In the genomic region with DNA sequence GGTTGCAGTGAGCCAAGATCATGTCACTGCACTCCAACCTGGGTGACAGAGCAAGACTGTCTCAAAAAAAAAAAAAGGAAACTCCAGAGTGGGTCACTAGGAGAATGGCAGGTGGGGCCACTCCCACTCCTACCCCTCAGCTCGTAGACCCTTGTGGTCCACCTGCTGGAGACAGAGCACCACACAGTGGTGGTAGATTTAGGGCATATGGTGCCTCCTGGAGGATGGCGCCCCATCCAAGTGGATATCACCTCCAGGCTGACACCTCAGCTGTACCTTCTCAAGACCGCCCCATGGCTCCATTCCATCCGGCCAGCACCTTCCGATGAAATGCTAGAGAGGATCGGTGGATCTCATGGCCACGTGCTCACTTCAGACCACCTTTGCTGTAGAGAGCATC, we compare ENCODE assay signal across 23 cellular contexts. TPM values are rescaled to one million over a fixed set of nuclear protein-coding genes. Genes with fewer than 3 reads are reported as not detected.
DNase-seq lines count a peak whose midpoint lies in the region; ATAC-seq and TF ChIP-seq lines count a peak whose summit lies in the region.
"Had no signal": no experiment of that assay in that cellular context is flagged by ENCODE, and none has a peak within 500 bp of the region (broad histone marks: within the 10 kb centered on the region; RNA-seq: fewer than 3 reads in every experiment).

No MANE protein-coding gene starts in this region.

- POLR2A ChIA-PET in CD4-positive, alpha-beta T cell (lab: Charles Lee) = no interaction called here
- POLR2A ChIA-PET in activated CD8-positive, alpha-beta T cell treated with anti-CD3 and anti-CD28 coated beads for 36 hours (lab: Charles Lee) = interaction anchor here (0.7 to 1.0 kb wide), 2 partner anchors 11 to 133 kb away, joined by 3 read pairs; no protein-coding TSS in a partner anchor

- H3K4me1 Mint-ChIP-seq in CD4-positive, alpha-beta T cell (ENCODE audit: low read depth) = peaks cover 82% of the 10 kb centered on the region
- peaks cover 78% of the 10 kb centered on the region for H3K4me1 Mint-ChIP-seq in activated CD8-positive, alpha-beta T cell treated with anti-CD3 and anti-CD28 coated beads for 36 hours (ENCODE audit: low read depth)
- H3K4me1 Mint-ChIP-seq in natural killer cell = peaks cover 80 to 95% of the 10 kb centered on the region in 2 donors
- no peaks in the 10 kb centered on the region for H3K4me1 Mint-ChIP-seq in mesothelial cell of epicardium

- no peaks in the 10 kb centered on the region for H3K9me2 ChIP-seq in DOHH2 (replicated peaks; ENCODE audit: control insufficient read depth, low read length)

- H3K27me3 ChIP-seq in CD4-positive, alpha-beta T cell (ENCODE audit: control insufficient read depth, insufficient read depth, low read length) = no peaks in the 10 kb centered on the region
- no peaks in the 10 kb centered on the region for H3K27me3 ChIP-seq in DOHH2 (ENCODE audit: control insufficient read depth, low read length)
- H3K27me3 ChIP-seq: upper lobe of left lung had no signal

- H3K4me2 ChIP-seq in DOHH2 (ENCODE audit: low read length) = no peak overlapping the region
- H3K4me2 ChIP-seq: smooth muscle cell had no signal

- H3K27me3 Mint-ChIP-seq in CD4-positive, alpha-beta T cell = no peaks in the 10 kb centered on the region
- no peaks in the 10 kb centered on the region for H3K27me3 Mint-ChIP-seq in activated CD8-positive, alpha-beta T cell treated with anti-CD3 and anti-CD28 coated beads for 36 hours
- no peaks in the 10 kb centered on the region for H3K27me3 Mint-ChIP-seq in natural killer cell (ENCODE audit: low read depth in 2 of 2)
- H3K27me3 Mint-ChIP-seq in mesothelial cell of epicardium (ENCODE audit: low read depth) = peaks cover 45% of the 10 kb centered on the region

- peaks cover 96% of the 10 kb centered on the region for H3K36me3 Mint-ChIP-seq in CD4-positive, alpha-beta T cell (ENCODE audit: low read depth)
- peaks cover 39% of the 10 kb centered on the region for H3K36me3 Mint-ChIP-seq in activated CD8-positive, alpha-beta T cell treated with anti-CD3 and anti-CD28 coated beads for 36 hours (ENCODE audit: low read depth)
- H3K36me3 Mint-ChIP-seq in natural killer cell (peaks cover 12% of the 10 kb centered on the region), mesothelial cell of epicardium (no peaks in the 10 kb centered on the region)

- H3K4me3 Mint-ChIP-seq in CD4-positive, alpha-beta T cell = no peak overlapping the region
- no peak overlapping the region for H3K4me3 Mint-ChIP-seq in activated CD8-positive, alpha-beta T cell treated with anti-CD3 and anti-CD28 coated beads for 36 hours
- H3K4me3 Mint-ChIP-seq in natural killer cell (no peak overlapping the region), mesothelial cell of epicardium (no peak overlapping the region)

- peaks cover 29% of the 10 kb centered on the region for H3F3A ChIP-seq in DOHH2 (ENCODE audit: control insufficient read depth, insufficient read depth)

- H3K27ac ChIP-seq in CD4-positive, alpha-beta T cell (ENCODE audit: low read depth, low read length) = no peak overlapping the region
- H3K27ac ChIP-seq in DOHH2 (ENCODE audit: low read depth, low read length) = no peak overlapping the region
- H3K27ac ChIP-seq: epithelial cell of prostate, SJSA1, stomach, upper lobe of left lung had no signal

- H3K9me3 ChIP-seq in CD4-positive, alpha-beta T cell (ENCODE audit: control insufficient read depth, low read length) = no peaks in the 10 kb centered on the region
- H3K9me3 ChIP-seq in DOHH2 (ENCODE audit: control insufficient read depth, insufficient read depth, low read length) = no peaks in the 10 kb centered on the region
- H3K9me3 ChIP-seq: SJSA1, upper lobe of left lung had no signal

- H3K27ac Mint-ChIP-seq in CD4-positive, alpha-beta T cell = peak overlapping the region; percentile 74
- peak overlapping the region; percentile 43 for H3K27ac Mint-ChIP-seq in activated CD8-positive, alpha-beta T cell treated with anti-CD3 and anti-CD28 coated beads for 36 hours
- H3K27ac Mint-ChIP-seq in natural killer cell (peak overlapping the region; percentile 91 to 95), mesothelial cell of epicardium (no peak overlapping the region)

- no peaks in the 10 kb centered on the region for H4K20me1 ChIP-seq in DOHH2 (ENCODE audit: control insufficient read depth, insufficient read depth, low read depth, low read length)

- CTCF ChIA-PET in CD4-positive, alpha-beta T cell (lab: Charles Lee) = no interaction called here
- CTCF ChIA-PET in activated CD8-positive, alpha-beta T cell treated with anti-CD3 and anti-CD28 coated beads for 36 hours (lab: Charles Lee) = interaction anchor here (0.6 kb wide), 1 partner anchor 330 kb away, joined by 3 read pairs; no protein-coding TSS in a partner anchor

- peaks cover 57% of the 10 kb centered on the region for H3K4me1 ChIP-seq in DOHH2 (ENCODE audit: control insufficient read depth, low read length)
- H3K4me1 ChIP-seq: SJSA1 had no signal

- DNase-seq in CD4-positive, alpha-beta T cell = no peak
- DNase-seq in activated CD8-positive, alpha-beta T cell treated with anti-CD3 and anti-CD28 coated beads for 36 hours = no peak
- DNase-seq in natural killer cell (no peak), mesothelial cell of epicardium (ENCODE audit: low spot score in 2 of 2, unreplicated experiment in 2 of 2) (no peak), iPS-NIHi7 (ENCODE audit: extremely low spot score) (no peak), NCI-H1417 (lab: John Stamatoyannopoulos, UW) (no peak)
- DNase-seq: activated gamma-delta T cell treated with Interleukin-2 at 50 U/mL for 16 hours; aorta; caudate nucleus; left ventricle myocardium superior; NCI-H1436; nucleus accumbens; stimulated activated CD4-positive, alpha-beta T cell treated with anti-CD3 and anti-CD28 coated beads, Interleukin-4, amount 100 ng/mL, for 1 hour; stomach; T-helper 9 cell; upper lobe of left lung had no signal

- H3K36me3 ChIP-seq in DOHH2 (ENCODE audit: control insufficient read depth, low read length) = peaks cover 79% of the 10 kb centered on the region
- H3K36me3 ChIP-seq: SJSA1 had no signal

- no peak for TF ChIP-seq CTCF in CD4-positive, alpha-beta T cell (IDR thresholded peaks at IDR 0.05)
- TF ChIP-seq CTCF in DOHH2 (IDR thresholded peaks at IDR 0.05; ENCODE audit: low read depth, low read length, poor library complexity, severe bottlenecking) (peak; percentile 23), natural killer cell (IDR thresholded peaks at IDR 0.05) (no peak), mesothelial cell of epicardium (IDR thresholded peaks at IDR 0.05; ENCODE audit: unreplicated experiment) (no peak)
- no peak for TF ChIP-seq CTCF in activated CD8-positive, alpha-beta T cell treated with anti-CD3 and anti-CD28 coated beads for 36 hours (IDR thresholded peaks at IDR 0.05)

- H3K9me3 Mint-ChIP-seq in CD4-positive, alpha-beta T cell = no peaks in the 10 kb centered on the region
- peaks cover 2% of the 10 kb centered on the region for H3K9me3 Mint-ChIP-seq in activated CD8-positive, alpha-beta T cell treated with anti-CD3 and anti-CD28 coated beads for 36 hours
- H3K9me3 Mint-ChIP-seq in natural killer cell (no peaks in the 10 kb centered on the region), mesothelial cell of epicardium (no peaks in the 10 kb centered on the region)

- no peak for ATAC-seq in CD4-positive, alpha-beta T cell (ENCODE audit: poor library complexity)
- no peak for ATAC-seq in activated CD8-positive, alpha-beta T cell treated with anti-CD3 and anti-CD28 coated beads for 36 hours
- no peak for ATAC-seq in natural killer cell
- ATAC-seq: activated CD4-positive, CD25-positive, alpha-beta regulatory T cell treated with anti-CD3 and anti-CD28 coated beads, Interleukin-2, amount 50 U/mL, for 24 hours; HCT116; left ventricle myocardium superior had no signal

- peaks cover 71% of the 10 kb centered on the region for H3K79me2 ChIP-seq in DOHH2 (ENCODE audit: control insufficient read depth, low read length)

- H3K4me3 ChIP-seq in DOHH2 (ENCODE audit: low read length) = no peak overlapping the region
- H3K4me3 ChIP-seq: SJSA1, smooth muscle cell, stomach, upper lobe of left lung had no signal

- intact Hi-C loops in CD4-positive, alpha-beta T cell (cut with DNase I, micrococcal nuclease) = no loop called here
- intact Hi-C loops in activated CD8-positive, alpha-beta T cell treated with anti-CD3 and anti-CD28 coated beads for 36 hours (cut with micrococcal nuclease) = no loop called here
- intact Hi-C loops in natural killer cell (cut with micrococcal nuclease) = no loop called here

RNA-seq across cellular contexts. Expression of gene CYTH4, which starts 6.2 kb away (rescaled TPM):
- 100 to 1,000 TPM; 134 to 138 TPM for total RNA-seq in CD4-positive, alpha-beta T cell
- 10 to 100 TPM; 33.2 to 33.4 TPM for total RNA-seq in activated CD8-positive, alpha-beta T cell treated with anti-CD3 and anti-CD28 coated beads for 36 hours
- total RNA-seq in natural killer cell = 100 to 1,000 TPM; 219 to 260 (median 249) TPM
- total RNA-seq in mesothelial cell of epicardium = 0.11 TPM in 1 of 3 replicates, not detected in the others
- total RNA-seq: renal cortical epithelial cell, smooth muscle cell had no signal

RNA-seq across cellular contexts. Expression of gene RAC2, which starts 44.5 kb away (rescaled TPM):
- 100 to 1,000 TPM; 174 to 180 TPM for total RNA-seq in CD4-positive, alpha-beta T cell
- total RNA-seq in activated CD8-positive, alpha-beta T cell treated with anti-CD3 and anti-CD28 coated beads for 36 hours = 100 to 1,000 TPM; 699 to 717 TPM
- 100 to 1,000 TPM; 647 to 744 (median 741) TPM for total RNA-seq in natural killer cell
- total RNA-seq in mesothelial cell of epicardium = 6.3 to 6.5 TPM (median 6.4 TPM) in 3 replicates

Comparison
In these comparisons a context has a peak if more than half of its experiments do, and no peak if none do; other contexts are left out.
1. RNA of gene CYTH4, which starts 6.2 kb away (total RNA-seq): 219 to 260 TPM in natural killer cell, 134 to 138 TPM in CD4-positive, alpha-beta T cell and 33.2 to 33.4 TPM in activated CD8-positive, alpha-beta T cell treated with anti-CD3 and anti-CD28 coated beads for 36 hours; 0.11 TPM in mesothelial cell of epicardium; every median in the first group is over 10 times any median in the second.
2. RNA of gene RAC2, which starts 44.5 kb away (total RNA-seq): 647 to 744 TPM in natural killer cell, 699 to 717 TPM in activated CD8-positive, alpha-beta T cell treated with anti-CD3 and anti-CD28 coated beads for 36 hours and 174 to 180 TPM in CD4-positive, alpha-beta T cell; 6.3 to 6.5 TPM in mesothelial cell of epicardium; every median in the first group is over 10 times any median in the second.